In the genomic region with DNA sequence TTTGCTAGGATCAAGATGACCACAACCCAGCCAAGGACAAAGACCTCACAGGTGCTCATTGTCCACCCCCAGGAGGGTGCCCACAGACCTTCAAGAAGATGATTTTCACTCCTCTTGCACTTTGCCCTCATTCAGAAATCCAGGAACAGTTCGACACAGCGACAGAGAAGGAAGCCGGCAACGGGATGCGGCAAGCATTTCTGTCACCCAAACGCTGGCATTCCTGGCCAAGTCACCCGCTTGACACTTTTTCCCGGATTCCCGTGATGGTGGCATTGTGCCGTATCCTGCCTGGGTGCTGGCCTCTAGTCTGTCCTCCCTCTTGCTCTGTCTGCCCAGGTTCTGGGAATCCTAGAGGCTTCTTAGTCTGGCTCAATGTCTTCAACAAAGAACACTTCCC, we compare ENCODE assay signal across 12 cellular contexts.
"Had no signal": no experiment of that assay in that cellular context is flagged by ENCODE, and none has a peak within 500 bp of the region (broad histone marks: within the 10 kb centered on the region; RNA-seq: fewer than 3 reads in every experiment).

No MANE protein-coding gene starts in this region.

- DNase-seq: dermis blood vessel endothelial cell; effector CD4-positive, alpha-beta T cell; effector memory CD4-positive, alpha-beta T cell; foreskin keratinocyte; heart left ventricle; hippocampal formation; left cardiac atrium; left lung; left ventricle myocardium superior; lower lobe of right lung; mesenchymal stem cell; midbrain had no signal
